ENCODE assay signal across 20 cellular contexts in genomic region chr17:55336426-55336825, GRCh38.
"Had no signal": no experiment of that assay in that cellular context is flagged by ENCODE, and none has a peak within 500 bp of the region (broad histone marks: within the 10 kb centered on the region; RNA-seq: fewer than 3 reads in every experiment).

No MANE protein-coding gene starts in this region.

- H3K4me2 ChIP-seq: SK-N-SH had no signal

- H3K9me3 ChIP-seq: SK-N-SH had no signal

- DNase-seq: IMR-90, Karpas-422, KG1, MM.1S, NCI-H1092 treated with DMSO at 0.1 percent for 48 hours, NCI-H1436, NCI-H187, NCI-H2029, NCI-H2081 treated with DMSO at 0.1 percent for 48 hours, NCI-H2171, NCI-H226, NCI-H446, NCI-H510A, NCI-H524 treated with DMSO at 0.1 percent for 48 hours, NCI-H69, NCI-H774, RPMI8226, SHP77, SK-N-SH, SW 1271 had no signal

- H3K9me2 ChIP-seq: SK-N-SH had no signal

- H3K9ac ChIP-seq: SK-N-SH had no signal
